ENCODE assay signal across 1 cellular context in the genomic region with DNA sequence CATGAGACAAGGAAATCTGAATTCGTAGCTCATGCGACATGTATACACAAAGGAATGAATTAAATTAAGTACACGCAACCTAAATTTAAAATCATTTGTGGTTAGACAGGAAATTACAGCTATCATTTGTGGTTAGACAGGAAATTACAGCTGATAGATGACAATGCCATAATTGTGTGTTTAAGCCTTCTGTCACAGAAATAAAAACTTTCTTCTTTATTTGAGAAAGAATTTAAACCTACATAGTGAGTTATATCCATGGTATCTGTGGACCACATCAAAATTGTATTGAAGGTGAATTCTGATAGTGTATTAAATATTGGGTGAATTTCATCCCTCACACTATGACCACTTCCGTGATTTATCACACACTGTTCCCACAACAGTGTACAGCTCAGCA.
A peak's percentile ranks its signal among the peaks of the same experiment; 100 is the strongest.
TF ChIP-seq lines count a peak whose summit lies in the region.

No MANE protein-coding gene starts in this region.

TF ChIP-seq in SK-N-SH, 30 proteins besides CTCF, POLR2A, EP300 and RAD21 (continued from another document):
- TF ChIP-seq, protein P1, sequence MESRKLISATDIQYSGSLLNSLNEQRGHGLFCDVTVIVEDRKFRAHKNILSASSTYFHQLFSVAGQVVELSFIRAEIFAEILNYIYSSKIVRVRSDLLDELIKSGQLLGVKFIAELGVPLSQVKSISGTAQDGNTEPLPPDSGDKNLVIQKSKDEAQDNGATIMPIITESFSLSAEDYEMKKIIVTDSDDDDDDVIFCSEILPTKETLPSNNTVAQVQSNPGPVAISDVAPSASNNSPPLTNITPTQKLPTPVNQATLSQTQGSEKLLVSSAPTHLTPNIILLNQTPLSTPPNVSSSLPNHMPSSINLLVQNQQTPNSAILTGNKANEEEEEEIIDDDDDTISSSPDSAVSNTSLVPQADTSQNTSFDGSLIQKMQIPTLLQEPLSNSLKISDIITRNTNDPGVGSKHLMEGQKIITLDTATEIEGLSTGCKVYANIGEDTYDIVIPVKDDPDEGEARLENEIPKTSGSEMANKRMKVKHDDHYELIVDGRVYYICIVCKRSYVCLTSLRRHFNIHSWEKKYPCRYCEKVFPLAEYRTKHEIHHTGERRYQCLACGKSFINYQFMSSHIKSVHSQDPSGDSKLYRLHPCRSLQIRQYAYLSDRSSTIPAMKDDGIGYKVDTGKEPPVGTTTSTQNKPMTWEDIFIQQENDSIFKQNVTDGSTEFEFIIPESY (IDR thresholded peaks at IDR 0.05; ENCODE audit: borderline replicate concordance, low read depth): no peak
- TF ChIP-seq FOSL2 (IDR thresholded peaks at IDR 0.05; ENCODE audit: borderline replicate concordance, low read depth) (no peak), TCF12 (IDR thresholded peaks at IDR 0.05) (peak; percentile 69), RXRA (IDR thresholded peaks at IDR 0.05; ENCODE audit: borderline replicate concordance, low read depth) (0 out of 2 replicates have a peak, but pooled peaks have one; percentile 16), SMC3 (IDR thresholded peaks at IDR 0.05; ENCODE audit: low read depth, low read length) (no peak), GATA2 (CRISPR knock-in tag; IDR thresholded peaks at IDR 0.05) (no peak), RFX5 (IDR thresholded peaks at IDR 0.05; ENCODE audit: low read length) (no peak)
- TF ChIP-seq, protein P2, sequence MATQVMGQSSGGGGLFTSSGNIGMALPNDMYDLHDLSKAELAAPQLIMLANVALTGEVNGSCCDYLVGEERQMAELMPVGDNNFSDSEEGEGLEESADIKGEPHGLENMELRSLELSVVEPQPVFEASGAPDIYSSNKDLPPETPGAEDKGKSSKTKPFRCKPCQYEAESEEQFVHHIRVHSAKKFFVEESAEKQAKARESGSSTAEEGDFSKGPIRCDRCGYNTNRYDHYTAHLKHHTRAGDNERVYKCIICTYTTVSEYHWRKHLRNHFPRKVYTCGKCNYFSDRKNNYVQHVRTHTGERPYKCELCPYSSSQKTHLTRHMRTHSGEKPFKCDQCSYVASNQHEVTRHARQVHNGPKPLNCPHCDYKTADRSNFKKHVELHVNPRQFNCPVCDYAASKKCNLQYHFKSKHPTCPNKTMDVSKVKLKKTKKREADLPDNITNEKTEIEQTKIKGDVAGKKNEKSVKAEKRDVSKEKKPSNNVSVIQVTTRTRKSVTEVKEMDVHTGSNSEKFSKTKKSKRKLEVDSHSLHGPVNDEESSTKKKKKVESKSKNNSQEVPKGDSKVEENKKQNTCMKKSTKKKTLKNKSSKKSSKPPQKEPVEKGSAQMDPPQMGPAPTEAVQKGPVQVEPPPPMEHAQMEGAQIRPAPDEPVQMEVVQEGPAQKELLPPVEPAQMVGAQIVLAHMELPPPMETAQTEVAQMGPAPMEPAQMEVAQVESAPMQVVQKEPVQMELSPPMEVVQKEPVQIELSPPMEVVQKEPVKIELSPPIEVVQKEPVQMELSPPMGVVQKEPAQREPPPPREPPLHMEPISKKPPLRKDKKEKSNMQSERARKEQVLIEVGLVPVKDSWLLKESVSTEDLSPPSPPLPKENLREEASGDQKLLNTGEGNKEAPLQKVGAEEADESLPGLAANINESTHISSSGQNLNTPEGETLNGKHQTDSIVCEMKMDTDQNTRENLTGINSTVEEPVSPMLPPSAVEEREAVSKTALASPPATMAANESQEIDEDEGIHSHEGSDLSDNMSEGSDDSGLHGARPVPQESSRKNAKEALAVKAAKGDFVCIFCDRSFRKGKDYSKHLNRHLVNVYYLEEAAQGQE (IDR thresholded peaks at IDR 0.05; ENCODE audit: low read depth, low read length): no peak
- TF ChIP-seq, protein P3, sequence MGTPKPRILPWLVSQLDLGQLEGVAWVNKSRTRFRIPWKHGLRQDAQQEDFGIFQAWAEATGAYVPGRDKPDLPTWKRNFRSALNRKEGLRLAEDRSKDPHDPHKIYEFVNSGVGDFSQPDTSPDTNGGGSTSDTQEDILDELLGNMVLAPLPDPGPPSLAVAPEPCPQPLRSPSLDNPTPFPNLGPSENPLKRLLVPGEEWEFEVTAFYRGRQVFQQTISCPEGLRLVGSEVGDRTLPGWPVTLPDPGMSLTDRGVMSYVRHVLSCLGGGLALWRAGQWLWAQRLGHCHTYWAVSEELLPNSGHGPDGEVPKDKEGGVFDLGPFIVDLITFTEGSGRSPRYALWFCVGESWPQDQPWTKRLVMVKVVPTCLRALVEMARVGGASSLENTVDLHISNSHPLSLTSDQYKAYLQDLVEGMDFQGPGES (IDR thresholded peaks at IDR 0.05; ENCODE audit: low read depth, low read length): no peak
